In the genomic region with DNA sequence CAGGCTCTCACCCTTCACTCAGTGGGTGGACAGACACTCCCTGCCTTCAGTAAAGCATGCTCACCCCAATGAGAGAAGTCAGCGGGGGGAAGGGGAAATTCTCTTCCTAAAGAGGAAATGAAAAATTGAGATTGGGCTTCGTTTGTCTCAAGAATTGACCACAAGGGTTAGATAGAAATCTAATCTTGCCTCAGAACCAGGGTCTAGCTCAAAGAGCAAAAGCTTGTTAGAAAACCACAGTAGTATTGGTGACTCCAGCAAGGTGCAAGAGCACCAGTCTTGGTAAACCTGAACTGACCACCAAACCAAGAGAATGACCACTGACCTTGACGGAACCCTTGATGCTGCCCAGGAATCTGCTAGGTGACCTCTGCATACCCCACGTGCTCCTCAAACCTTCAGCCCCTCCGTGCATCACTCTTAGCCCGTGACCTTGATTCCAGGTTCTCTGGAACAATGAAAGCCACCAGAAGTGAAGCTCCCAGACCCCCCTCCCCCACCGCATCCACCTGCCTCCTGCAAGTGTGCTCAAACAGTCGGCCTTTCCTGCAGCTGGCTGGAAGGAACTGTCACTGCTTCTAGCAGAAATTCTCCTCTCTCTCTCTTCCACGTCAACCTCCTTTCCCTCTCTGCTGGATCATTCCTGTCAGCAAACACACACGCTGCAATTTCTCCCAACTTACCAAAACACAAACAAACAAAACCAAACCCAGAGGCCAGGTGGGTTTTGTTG, we compare ENCODE assay signal across 11 cellular contexts. TPM values are rescaled to one million over a fixed set of nuclear protein-coding genes. Genes with fewer than 3 reads are reported as not detected.
DNase-seq lines count a peak whose midpoint lies in the region; ATAC-seq, FAIRE-seq and TF ChIP-seq lines count a peak whose summit lies in the region.
"Had no signal": no experiment of that assay in that cellular context is flagged by ENCODE, and none has a peak within 500 bp of the region (broad histone marks: within the 10 kb centered on the region; RNA-seq: fewer than 3 reads in every experiment).

No MANE protein-coding gene starts in this region.

- DNase-seq in COLO668 (lab: John Stamatoyannopoulos, UW; ENCODE audit: unreplicated experiment), result peak; percentile 63
- peak; percentile 46 for DNase-seq in GM18507 (ENCODE audit: extremely low spot score, insufficient read length, low read depth)
- DNase-seq in NCI-H510A treated with DMSO at 0.1 percent for 48 hours (lab: John Stamatoyannopoulos, UW), result peak; percentile 72
- DNase-seq in type B pancreatic cell (ENCODE audit: extremely low spot score, unreplicated experiment), result no peak
- no peak for DNase-seq in NCI-H1930 (lab: John Stamatoyannopoulos, UW)
- DNase-seq: cortex of kidney, T-helper 1 cell had no signal

- FAIRE-seq in GM18507 (lab: Jason Lieb, UNC), result peak; percentile 92

- TF ChIP-seq CTCF in type B pancreatic cell (conservative IDR thresholded peaks at IDR 0.05), result no peak

- intact Hi-C loops in dendritic cell treated with granulocyte-macrophage colony-stimulating factor and Interleukin-4, amounts not matched to agents 40 ng/mL and 50 ng/mL, for 4 days (cut with micrococcal nuclease), result no loop called here

- H3K9me3 Mint-ChIP-seq in dendritic cell treated with granulocyte-macrophage colony-stimulating factor and Interleukin-4, amounts not matched to agents 40 ng/mL and 50 ng/mL, for 4 days, result no peaks in the 10 kb centered on the region
- H3K9me3 Mint-ChIP-seq in type B pancreatic cell, result no peaks in the 10 kb centered on the region

- H3K36me3 Mint-ChIP-seq in dendritic cell treated with granulocyte-macrophage colony-stimulating factor and Interleukin-4, amounts not matched to agents 40 ng/mL and 50 ng/mL, for 4 days (ENCODE audit: low read depth), result no peaks in the 10 kb centered on the region
- no peaks in the 10 kb centered on the region for H3K36me3 Mint-ChIP-seq in type B pancreatic cell

- H3K27me3 Mint-ChIP-seq in dendritic cell treated with granulocyte-macrophage colony-stimulating factor and Interleukin-4, amounts not matched to agents 40 ng/mL and 50 ng/mL, for 4 days, result peaks cover 90% of the 10 kb centered on the region
- peaks cover 11% of the 10 kb centered on the region for H3K27me3 Mint-ChIP-seq in type B pancreatic cell

- peak overlapping the region; percentile 18 for H3K27ac Mint-ChIP-seq in dendritic cell treated with granulocyte-macrophage colony-stimulating factor and Interleukin-4, amounts not matched to agents 40 ng/mL and 50 ng/mL, for 4 days
- H3K27ac Mint-ChIP-seq in type B pancreatic cell, result no peak overlapping the region
- H3K27ac Mint-ChIP-seq: progenitor cell of endocrine pancreas had no signal

- ATAC-seq in GM21723 (IDR thresholded peaks at IDR 0.05; ENCODE audit: unreplicated experiment), result no peak

- H3K4me1 Mint-ChIP-seq in dendritic cell treated with granulocyte-macrophage colony-stimulating factor and Interleukin-4, amounts not matched to agents 40 ng/mL and 50 ng/mL, for 4 days (ENCODE audit: low read depth), result peaks cover 57% of the 10 kb centered on the region
- peaks cover 30% of the 10 kb centered on the region for H3K4me1 Mint-ChIP-seq in type B pancreatic cell (ENCODE audit: unreplicated experiment)

- no peak overlapping the region for H3K4me3 Mint-ChIP-seq in dendritic cell treated with granulocyte-macrophage colony-stimulating factor and Interleukin-4, amounts not matched to agents 40 ng/mL and 50 ng/mL, for 4 days
- H3K4me3 Mint-ChIP-seq in type B pancreatic cell, result no peak overlapping the region

RNA-seq across cellular contexts. Expression of a gene that starts 3.1 kb away (rescaled TPM):
- total RNA-seq in type B pancreatic cell (ENCODE audit: low replicate concordance), result not detected in 2 replicates
- total RNA-seq: progenitor cell of endocrine pancreas, tibial nerve had no signal

RNA-seq across cellular contexts. Expression of a gene that starts 37.7 kb away (rescaled TPM):
- total RNA-seq in type B pancreatic cell (ENCODE audit: low replicate concordance), result 12.4 and 37.5 TPM in 2 replicates

RNA-seq across cellular contexts. Expression of a gene that starts 56.2 kb away (rescaled TPM):
- 0.24 and 0.43 TPM in 2 replicates for total RNA-seq in type B pancreatic cell (ENCODE audit: low replicate concordance)

Comparison
In these comparisons a context has a peak if more than half of its experiments do, and no peak if none do; other contexts are left out.
1. DNase-seq: peak in COLO668 (single experiment), GM18507 (single experiment) and NCI-H510A treated with DMSO at 0.1 percent for 48 hours (single experiment); none in type B pancreatic cell (single experiment) and NCI-H1930 (0 of 2).